In the genomic region with DNA sequence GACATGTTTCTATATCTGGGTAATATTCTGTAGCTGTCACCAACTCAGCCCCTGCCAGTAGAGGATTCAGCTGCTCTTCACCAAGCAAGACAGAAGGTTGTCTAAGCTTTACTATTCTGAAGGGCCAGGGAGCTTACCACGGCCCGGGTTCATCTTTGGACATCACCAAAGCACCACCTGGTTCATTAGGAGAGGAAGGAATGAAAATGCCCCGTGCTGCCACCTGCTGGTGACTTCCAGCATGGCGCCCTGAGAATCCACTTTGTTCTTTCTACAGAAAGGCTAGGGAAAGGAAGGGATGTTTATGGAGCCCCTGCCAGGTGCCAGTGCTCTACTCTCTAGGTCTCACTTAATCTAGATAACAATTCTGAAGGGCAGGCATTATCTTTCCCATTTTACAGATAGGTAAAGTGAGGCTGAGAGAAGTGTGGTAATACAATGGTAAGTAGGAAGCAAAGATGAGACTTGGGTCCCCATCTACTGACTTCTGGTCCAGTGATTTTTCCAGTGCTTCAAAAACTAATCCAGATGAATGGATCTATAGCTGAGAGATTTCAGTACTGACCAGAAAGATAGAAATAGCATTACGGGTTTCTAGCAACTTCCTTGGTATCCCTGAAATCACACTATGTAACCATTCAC, we compare ENCODE assay signal across 8 cellular contexts.
DNase-seq lines count a peak whose midpoint lies in the region; ATAC-seq and TF ChIP-seq lines count a peak whose summit lies in the region.

No MANE protein-coding gene starts in this region.

- DNase-seq in Daoy (ENCODE audit: low read depth) (peak; percentile 53), T follicular helper cell (ENCODE audit: low read depth) (peak; percentile 10), astrocyte of the hippocampus (ENCODE audit: low read depth, low spot score) (peak; percentile 70), iris pigment epithelial cell (ENCODE audit: low read depth) (peak; percentile 19)
- DNase-seq in stimulated activated CD4-positive, alpha-beta T cell treated with anti-CD3 and anti-CD28 coated beads, Interleukin-1b, Interleukin-23, amount 100 ng/mL, for 4 hours (ENCODE audit: low read depth in 2 of 2): peak; percentile 31 to 49

- peak; percentile 93 for TF ChIP-seq CTCF in LNCAP (IDR thresholded peaks at IDR 0.05)

- ATAC-seq in GM21528 (IDR thresholded peaks at IDR 0.05; ENCODE audit: low FRiP score, unreplicated experiment) (peak; percentile 67), GM19467 (IDR thresholded peaks at IDR 0.05; ENCODE audit: unreplicated experiment) (no peak)

Comparison
In these comparisons a context has a peak if more than half of its experiments do, and no peak if none do; other contexts are left out.
1. DNase-seq: peak in every context shown above with its lines; median percentile 70 in astrocyte of the hippocampus; 53 in Daoy; 40 in stimulated activated CD4-positive, alpha-beta T cell treated with anti-CD3 and anti-CD28 coated beads, Interleukin-1b, Interleukin-23, amount 100 ng/mL, for 4 hours; 19 in iris pigment epithelial cell; 10 in T follicular helper cell.